Comparison of ENCODE assay signal across 22 cellular contexts in genomic region chr1:228210684-228211083, GRCh38. TPM values are rescaled to one million over a fixed set of nuclear protein-coding genes. Genes with fewer than 3 reads are reported as not detected.
DNase-seq lines count a peak whose midpoint lies in the region; ATAC-seq, FAIRE-seq and TF ChIP-seq lines count a peak whose summit lies in the region.
"Had no signal": no experiment of that assay in that cellular context is flagged by ENCODE, and none has a peak within 500 bp of the region (broad histone marks: within the 10 kb centered on the region; RNA-seq: fewer than 3 reads in every experiment).

No MANE protein-coding gene starts in this region.

- H2AK5ac ChIP-seq in neuronal stem cell (ENCODE audit: low read depth, low read length): peak overlapping the region; percentile 71

- H2AFZ ChIP-seq in K562 (ENCODE audit: low read depth, low read length): no peak overlapping the region
- H2AFZ ChIP-seq in neuronal stem cell (ENCODE audit: low read length): no peak overlapping the region

- H3K9ac ChIP-seq in K562 (ENCODE audit: insufficient read depth in 1 of 2, low read depth in 2 of 2, low read length in 2 of 2): no peak overlapping the region
- H3K9ac ChIP-seq in neuronal stem cell (ENCODE audit: low read depth, low read length, poor library complexity): no peak overlapping the region

- H3K9me3 Mint-ChIP-seq in activated naive CD4-positive, alpha-beta T cell treated with anti-CD3 and anti-CD28 coated beads, Interleukin-2, amount 10 ng/mL, durations not matched to agents 7 days and 5 days: no peaks in the 10 kb centered on the region
- no peaks in the 10 kb centered on the region for H3K9me3 Mint-ChIP-seq in Calu3 (ENCODE audit: low read depth, unreplicated experiment)
- H3K9me3 Mint-ChIP-seq: activated CD4-positive, alpha-beta T cell treated with anti-CD3 and anti-CD28 coated beads, Interleukin-2, amount 10 ng/mL, durations not matched to agents 24 days and 14 days had no signal

- H2BK12ac ChIP-seq in neuronal stem cell (ENCODE audit: low read length): no peak overlapping the region

- no peak for TF ChIP-seq CTCF in Calu3 (IDR thresholded peaks at IDR 0.05; ENCODE audit: unreplicated experiment)
- TF ChIP-seq CTCF in K562 (IDR thresholded peaks at IDR 0.05 in 2 of 3, conservative IDR thresholded peaks at IDR 0.05 in 1 of 3; ENCODE audit: insufficient read depth in 2 of 3, low read depth in 1 of 3, low read length in 3 of 3): no peak
- no peak for TF ChIP-seq CTCF in coronary artery (IDR thresholded peaks at IDR 0.05)
- TF ChIP-seq CTCF in GM20000 (IDR thresholded peaks at IDR 0.05; ENCODE audit: extremely low read depth, missing control alignments): no peak

- TF ChIP-seq RAD21 in K562 (CRISPR knock-in tag; conservative IDR thresholded peaks at IDR 0.05 in 1 of 2, IDR thresholded peaks at IDR 0.05 in 1 of 2): no peak

- peaks cover 22% of the 10 kb centered on the region for H3K79me1 ChIP-seq in neuronal stem cell (ENCODE audit: low read depth, low read length)

- in situ Hi-C loops in K562 (cut with MboI): no loop called here

- H3K79me2 ChIP-seq in K562 (ENCODE audit: control insufficient read depth, insufficient read depth, low read length): no peaks in the 10 kb centered on the region

- no peak for FAIRE-seq in K562 (lab: Jason Lieb, UNC)
- FAIRE-seq: A204.1, G401.6, GM18507, islet of Langerhans, small intestine had no signal

- H3K27ac Mint-ChIP-seq in activated naive CD4-positive, alpha-beta T cell treated with anti-CD3 and anti-CD28 coated beads, Interleukin-2, amount 10 ng/mL, durations not matched to agents 7 days and 5 days: no peak overlapping the region
- no peak overlapping the region for H3K27ac Mint-ChIP-seq in Calu3 (ENCODE audit: unreplicated experiment)
- H3K27ac Mint-ChIP-seq: activated CD4-positive, alpha-beta T cell treated with anti-CD3 and anti-CD28 coated beads, Interleukin-2, amount 10 ng/mL, durations not matched to agents 24 days and 14 days had no signal

- peaks cover 0 to 67% of the 10 kb centered on the region in 2 experiments; a peak in 2 of 5 replicates for H3K4me1 ChIP-seq in K562 (replicated peaks in 1 of 2; ENCODE audit: control insufficient read depth in 2 of 2, insufficient read depth in 2 of 2, low read length in 2 of 2)
- H3K4me1 ChIP-seq in neuronal stem cell (ENCODE audit: control insufficient read depth in 2 of 2, insufficient read depth in 1 of 2, low read depth in 1 of 2, low read length in 2 of 2): peaks cover 22 to 30% of the 10 kb centered on the region in 2 donors

- no peak overlapping the region for H3K14ac ChIP-seq in neuronal stem cell (ENCODE audit: low read length)

- no peak overlapping the region for H3K18ac ChIP-seq in neuronal stem cell (ENCODE audit: low read length)

- no peak overlapping the region for H3K4ac ChIP-seq in neuronal stem cell (ENCODE audit: low read length)

- no peak overlapping the region for H3K4me2 ChIP-seq in K562 (ENCODE audit: insufficient read depth, low read length)
- no peak overlapping the region for H3K4me2 ChIP-seq in neuronal stem cell (ENCODE audit: insufficient read depth, low read length, poor library complexity, severe bottlenecking)

- no peak overlapping the region for H2BK5ac ChIP-seq in neuronal stem cell (ENCODE audit: low read length)

- H3K36me3 ChIP-seq in K562 (ENCODE audit: control insufficient read depth, insufficient read depth, low read length) (no peaks in the 10 kb centered on the region), neuronal stem cell (replicated peaks in 1 of 2; ENCODE audit: control insufficient read depth in 2 of 2, insufficient read depth in 2 of 2, low read length in 2 of 2) (peaks cover 0 to 6% of the 10 kb centered on the region in 2 donors)
- H3K36me3 ChIP-seq: neutrophil had no signal

- no peak overlapping the region for H3K27ac ChIP-seq in K562 (ENCODE audit: extremely low read depth, low read depth, low read length)
- H3K27ac ChIP-seq in neuronal stem cell (replicated peaks; ENCODE audit: low read length): no peak overlapping the region
- no peak overlapping the region for H3K27ac ChIP-seq in coronary artery
- H3K27ac ChIP-seq: neutrophil had no signal

- no peak for DNase-seq in activated naive CD4-positive, alpha-beta T cell treated with anti-CD3 and anti-CD28 coated beads, Interleukin-2, amount 10 ng/mL, durations not matched to agents 7 days and 5 days
- no peak for DNase-seq in activated naive CD4-positive, alpha-beta T cell treated with anti-CD3 and anti-CD28 coated beads, Interleukin-2, amount 50 U/mL, for 16 hours
- DNase-seq in Calu3: no peak
- DNase-seq in K562 (ENCODE audit: extremely low read depth in 1 of 4, low spot score in 3 of 4): no peak
- DNase-seq in neuronal stem cell (ENCODE audit: low spot score): no peak
- DNase-seq in coronary artery (ENCODE audit: low spot score): no peak
- no peak for DNase-seq in GM20000 (ENCODE audit: low spot score)
- DNase-seq: activated CD4-positive, alpha-beta T cell treated with anti-CD3 and anti-CD28 coated beads, Interleukin-2, amount 10 ng/mL, durations not matched to agents 24 days and 14 days; activated effector memory CD4-positive, alpha-beta T cell treated with Interleukin-2 at 50 U/mL for 16 hours; H7; mucosa of descending colon; NCI-H187; NCI-H524 treated with DMSO at 0.1 percent for 48 hours; NK-92 treated with Interleukin-12 subunit alpha and Interleukin-12 subunit beta, amount 100 ng/mL, for 24 hours; small intestine; stimulated activated CD4-positive, alpha-beta T cell treated with anti-CD3 and anti-CD28 coated beads, Interleukin-1b, Interleukin-23, amount 100 ng/mL, for 48 hours had no signal

- H3K4me3 ChIP-seq in K562 (no peak overlapping the region), neuronal stem cell (ENCODE audit: low read length in 2 of 2) (no peak overlapping the region), coronary artery (no peak overlapping the region)
- H3K4me3 ChIP-seq: mucosa of descending colon had no signal

- H4K20me1 ChIP-seq in K562 (replicated peaks; ENCODE audit: control insufficient read depth, insufficient read depth, low read length): peaks cover 1% of the 10 kb centered on the region; the same call in 1 of the 2 replicates

- H3K36me3 Mint-ChIP-seq in activated naive CD4-positive, alpha-beta T cell treated with anti-CD3 and anti-CD28 coated beads, Interleukin-2, amount 10 ng/mL, durations not matched to agents 7 days and 5 days: no peaks in the 10 kb centered on the region
- peaks cover 34% of the 10 kb centered on the region for H3K36me3 Mint-ChIP-seq in Calu3 (ENCODE audit: insufficient read depth, unreplicated experiment)

- peaks cover 7 to 23% of the 10 kb centered on the region in 2 experiments; a peak in 3 of 5 replicates for H3K27me3 ChIP-seq in K562 (ENCODE audit: control insufficient read depth in 2 of 2, insufficient read depth in 2 of 2, low read length in 2 of 2)
- H3K27me3 ChIP-seq in neuronal stem cell (ENCODE audit: control insufficient read depth in 3 of 3, insufficient read depth in 3 of 3, low read depth in 1 of 3, low read length in 3 of 3): peaks cover 0 to 13% (median 7%) of the 10 kb centered on the region in 3 experiments

- peak overlapping the region; percentile 39 for H3K4me3 Mint-ChIP-seq in activated naive CD4-positive, alpha-beta T cell treated with anti-CD3 and anti-CD28 coated beads, Interleukin-2, amount 10 ng/mL, durations not matched to agents 7 days and 5 days
- peak overlapping the region; percentile 39 for H3K4me3 Mint-ChIP-seq in Calu3 (ENCODE audit: low read depth, unreplicated experiment)

- TF ChIP-seq POLR2A in K562 (conservative IDR thresholded peaks at IDR 0.05): no peak

- H2BK120ac ChIP-seq in neuronal stem cell (ENCODE audit: low read depth, low read length): no peak overlapping the region

- no peak overlapping the region for H3K23ac ChIP-seq in neuronal stem cell (ENCODE audit: low read depth, low read length, poor library complexity)

- H3K27me3 Mint-ChIP-seq in activated naive CD4-positive, alpha-beta T cell treated with anti-CD3 and anti-CD28 coated beads, Interleukin-2, amount 10 ng/mL, durations not matched to agents 7 days and 5 days: peaks cover 20% of the 10 kb centered on the region
- H3K27me3 Mint-ChIP-seq in Calu3 (ENCODE audit: unreplicated experiment): peaks cover 25% of the 10 kb centered on the region

- CTCF ChIA-PET in activated naive CD4-positive, alpha-beta T cell treated with anti-CD3 and anti-CD28 coated beads, Interleukin-2, amount 10 ng/mL, durations not matched to agents 7 days and 5 days (lab: Charles Lee): no interaction called here
- CTCF ChIA-PET in Calu3 (lab: Charles Lee): no interaction called here
- CTCF ChIA-PET in K562 (lab: Yijun Ruan, JAX; ENCODE audit: low intra/inter-chr PET ratio): no interaction called here

- ATAC-seq in K562 (no peak), GM19397 (IDR thresholded peaks at IDR 0.05; ENCODE audit: unreplicated experiment) (no peak)
- ATAC-seq: mucosa of descending colon had no signal

- H3K9me3 ChIP-seq in K562 (replicated peaks; ENCODE audit: control insufficient read depth, insufficient read depth, low read depth, low read length) (peaks cover 3% of the 10 kb centered on the region; the same call in 1 of the 2 replicates), neuronal stem cell (replicated peaks in 1 of 2; ENCODE audit: control insufficient read depth in 2 of 2, insufficient read depth in 1 of 2, low read depth in 1 of 2, low read length in 2 of 2) (peaks cover 0 to 3% of the 10 kb centered on the region in 2 donors)
- H3K9me3 ChIP-seq: mucosa of descending colon, neutrophil had no signal

- no peaks in the 10 kb centered on the region for H3K9me1 ChIP-seq in K562 (ENCODE audit: control insufficient read depth, insufficient read depth, low read length)

- H4K91ac ChIP-seq in neuronal stem cell (ENCODE audit: low read depth, low read length, poor library complexity): no peak overlapping the region

- no peak overlapping the region for H2BK15ac ChIP-seq in neuronal stem cell (ENCODE audit: low read length)

- BruUV-seq in Calu3 (replicated peaks; lab: Mats Ljungman, UMichigan) (no TSS peak), K562 (replicated peaks; lab: Mats Ljungman, UMichigan) (no TSS peak)

- POLR2A ChIA-PET in K562 (lab: Yijun Ruan, JAX): interaction anchor here (0.6 to 1.6 kb wide), 9 partner anchors 9 to 302 kb away, joined by 3 to 5 read pairs (median 3); no protein-coding TSS in a partner anchor

- no peak for TF ChIP-seq EP300 in K562 (IDR thresholded peaks at IDR 0.05; ENCODE audit: low read length)

- peaks cover 8% of the 10 kb centered on the region for H3K4me1 Mint-ChIP-seq in activated naive CD4-positive, alpha-beta T cell treated with anti-CD3 and anti-CD28 coated beads, Interleukin-2, amount 10 ng/mL, durations not matched to agents 7 days and 5 days
- no peaks in the 10 kb centered on the region for H3K4me1 Mint-ChIP-seq in Calu3 (ENCODE audit: low read depth, unreplicated experiment)

- WGBS in K562 (ENCODE audit: insufficient coverage, low coverage, missing lambda C conversion rate): 18% methylated on average over 5 of the region's 5 CpGs
- WGBS in neuronal stem cell (ENCODE audit: extremely low coverage in 2 of 2, insufficient read length in 2 of 2, insufficient replicate concordance in 1 of 2), 2 donors: no CpG with 5 or more reads among the region's 5 CpGs

- intact Hi-C loops in Calu3 (cut with micrococcal nuclease; ENCODE audit: unreplicated experiment): loop anchor here (10.0 kb wide), 1 partner anchor 134 kb away; no protein-coding TSS in a partner anchor
- intact Hi-C loops in K562 (cut with micrococcal nuclease): loop anchor here (5.0 kb wide), 1 partner anchor 307 kb away; no protein-coding TSS in a partner anchor

- no peak overlapping the region for H4K8ac ChIP-seq in neuronal stem cell (ENCODE audit: low read depth, low read length)

RNA-seq across cellular contexts. Expression of gene OBSCN, which starts 2.8 kb away (rescaled TPM):
- total RNA-seq in Calu3 (2022): 18.5 and 19.5 TPM in 2 replicates
- 22.3 and 52.9 TPM in 2 replicates for total RNA-seq in K562 (2011; cell fraction: chromatin; rRNA removed; ENCODE audit: low replicate concordance)
- total RNA-seq in K562 (2011; cell fraction: nucleolus; rRNA removed): 25.5 and 27.1 TPM in 2 replicates
- 20.5 and 20.6 TPM in 2 replicates for total RNA-seq in K562 (2011; cell fraction: nucleoplasm; rRNA removed)
- total RNA-seq in K562 (2014; rRNA removed): 11.8 and 12.0 TPM in 2 replicates
- total RNA-seq in K562 (2014; rRNA removed; fragmentation: Illumina TruSeq; extraction: Trizol): 0.83 and 1.7 TPM in 2 replicates
- 4.1 and 5.0 TPM in 2 replicates for total RNA-seq in K562 (2015; rRNA removed; fragmentation: Illumina TruSeq; extraction: Trizol)
- total RNA-seq in K562 (2021): 17.4 and 19.7 TPM in 2 replicates
- 3.4 and 5.6 TPM in 2 replicates for polyA plus RNA-seq in K562 (2011; rRNA removed)
- polyA plus RNA-seq in K562 (2011; cell fraction: cytosol; rRNA removed): 3.0 and 8.2 TPM in 2 replicates
- polyA plus RNA-seq in K562 (2011; cell fraction: nucleus; rRNA removed): 22.5 and 42.0 TPM in 2 replicates
- 15.8 and 26.7 TPM in 2 replicates for polyA plus RNA-seq in K562 (2012)
- polyA plus RNA-seq in K562 (2014; fragmentation: Illumina TruSeq; extraction: Trizol): 3.6 and 6.9 TPM in 2 replicates
- polyA plus RNA-seq in K562 (2014; fragmentation: Nextera tagmentation; extraction: Ambion mirVana): under 1 TPM; 0.18 to 0.29 TPM
- polyA plus RNA-seq in K562 (2014; rRNA removed): 11.1 and 12.5 TPM in 2 replicates
- 3.4 TPM in 2 replicates for polyA minus RNA-seq in K562 (2011; rRNA and poly(A)+ RNA removed)
- polyA minus RNA-seq in K562 (2011; cell fraction: cytosol; rRNA and poly(A)+ RNA removed): 8.2 and 10.9 TPM in 2 replicates
- 7.0 and 7.1 TPM in 2 replicates for polyA minus RNA-seq in K562 (2011; cell fraction: nucleus; rRNA and poly(A)+ RNA removed)
- polyA plus RNA-seq in neuronal stem cell (2013, experiment 1 of 2): 7.3 TPM
- polyA plus RNA-seq in neuronal stem cell (2013, experiment 2 of 2): 7.9 TPM

RNA-seq across cellular contexts. Expression of gene IBA57, which starts 45.1 kb away (rescaled TPM):
- total RNA-seq in Calu3 (2022) (9.2 and 9.5 TPM in 2 replicates), K562 (2014; rRNA removed) (9.0 and 16.8 TPM in 2 replicates), K562 (2014; rRNA removed; fragmentation: Illumina TruSeq; extraction: Trizol) (1.8 and 1.9 TPM in 2 replicates), K562 (2015; rRNA removed; fragmentation: Illumina TruSeq; extraction: Trizol) (2.9 and 4.1 TPM in 2 replicates), K562 (2021) (14.1 and 15.5 TPM in 2 replicates)
- 6.2 and 10.7 TPM in 2 replicates for total RNA-seq in K562 (2011; cell fraction: chromatin; rRNA removed; ENCODE audit: low replicate concordance)
- total RNA-seq in K562 (2011; cell fraction: nucleolus; rRNA removed): 8.3 and 8.9 TPM in 2 replicates
- 6.8 and 8.3 TPM in 2 replicates for total RNA-seq in K562 (2011; cell fraction: nucleoplasm; rRNA removed)
- polyA plus RNA-seq in K562 (2011; rRNA removed) (2.7 and 5.6 TPM in 2 replicates), K562 (2014; fragmentation: Illumina TruSeq; extraction: Trizol) (1.9 and 5.9 TPM in 2 replicates), K562 (2014; fragmentation: Nextera tagmentation; extraction: Ambion mirVana) (1 to 10 TPM in 1 of 2 experiments, under 1 TPM in 1; 0.77 to 1.0 TPM), K562 (2014; rRNA removed) (6.9 and 9.0 TPM in 2 replicates)
- 4.2 and 11.4 TPM in 2 replicates for polyA plus RNA-seq in K562 (2011; cell fraction: cytosol; rRNA removed)
- polyA plus RNA-seq in K562 (2011; cell fraction: nucleus; rRNA removed): 4.0 and 5.9 TPM in 2 replicates
- 4.8 and 6.7 TPM in 2 replicates for polyA plus RNA-seq in K562 (2012)
- polyA minus RNA-seq in K562 (2011; rRNA and poly(A)+ RNA removed): 1.9 and 2.1 TPM in 2 replicates
- 7.1 and 8.0 TPM in 2 replicates for polyA minus RNA-seq in K562 (2011; cell fraction: cytosol; rRNA and poly(A)+ RNA removed)
- 3.4 and 3.7 TPM in 2 replicates for polyA minus RNA-seq in K562 (2011; cell fraction: nucleus; rRNA and poly(A)+ RNA removed)
- polyA plus RNA-seq in neuronal stem cell (2013, experiment 1 of 2): 1.3 TPM
- 1.4 TPM for polyA plus RNA-seq in neuronal stem cell (2013, experiment 2 of 2)
